In the genomic region with DNA sequence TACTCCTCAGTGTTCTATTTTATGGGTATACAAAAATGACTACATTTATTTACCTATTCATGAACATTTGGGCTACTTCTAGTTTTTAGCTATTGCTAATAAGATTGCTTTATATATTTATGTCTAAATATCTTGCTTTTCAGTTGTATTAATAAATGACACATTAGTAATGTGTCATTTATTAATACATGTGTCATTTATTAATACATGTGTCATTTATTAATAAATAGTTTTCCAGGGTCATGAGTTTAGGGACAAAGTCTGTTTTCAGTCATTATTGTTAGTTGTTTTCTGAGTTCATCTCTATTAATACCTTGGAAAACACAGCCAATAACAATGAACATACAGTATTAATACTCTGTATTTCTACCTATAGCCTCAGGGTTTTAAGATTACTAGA, we compare ENCODE assay signal across 35 cellular contexts.
DNase-seq lines count a peak whose midpoint lies in the region; ATAC-seq, FAIRE-seq and TF ChIP-seq lines count a peak whose summit lies in the region.
"Had no signal": no experiment of that assay in that cellular context is flagged by ENCODE, and none has a peak within 500 bp of the region (broad histone marks: within the 10 kb centered on the region; RNA-seq: fewer than 3 reads in every experiment).

No MANE protein-coding gene starts in this region.

- no peak overlapping the region for H2AFZ ChIP-seq in K562 (ENCODE audit: low read depth, low read length)

- H3K9ac ChIP-seq in K562 (ENCODE audit: insufficient read depth in 1 of 2, low read depth in 2 of 2, low read length in 2 of 2): no peak overlapping the region
- H3K9ac ChIP-seq in kidney (ENCODE audit: low read length in 2 of 2): no peak overlapping the region
- H3K9ac ChIP-seq: BLaER1; BLaER1 treated with 17β-estradiol and CSF1 and Interleukin-3, amounts not matched to agents 10 nM and 100 nM had no signal

- H4K20me1 ChIP-seq in K562 (replicated peaks; ENCODE audit: control insufficient read depth, insufficient read depth, low read length): no peaks in the 10 kb centered on the region
- H4K20me1 ChIP-seq: BLaER1; BLaER1 treated with 17β-estradiol and CSF1 and Interleukin-3, amounts not matched to agents 10 nM and 100 nM had no signal

- H3K4me1 ChIP-seq in K562 (replicated peaks in 1 of 2; ENCODE audit: control insufficient read depth in 2 of 2, insufficient read depth in 2 of 2, low read length in 2 of 2) (no peaks in the 10 kb centered on the region), kidney (ENCODE audit: control insufficient read depth in 1 of 2, insufficient read depth in 1 of 2, low read depth in 1 of 2, low read length in 2 of 2) (no peaks in the 10 kb centered on the region), pancreas (no peaks in the 10 kb centered on the region), sigmoid colon (no peaks in the 10 kb centered on the region)
- H3K4me1 ChIP-seq: A549; BE2C; BLaER1; BLaER1 treated with 17β-estradiol and CSF1 and Interleukin-3, amounts not matched to agents 10 nM and 100 nM; Caco-2 had no signal

- H3K79me2 ChIP-seq in K562 (ENCODE audit: control insufficient read depth, insufficient read depth, low read length): no peaks in the 10 kb centered on the region

- FAIRE-seq in K562 (lab: Jason Lieb, UNC): no peak
- FAIRE-seq in colon (lab: Jason Lieb, UNC): peak; percentile 36
- peak; percentile 15 for FAIRE-seq in kidney (lab: Jason Lieb, UNC)
- peak; percentile 82 for FAIRE-seq in pancreas (lab: Jason Lieb, UNC)
- FAIRE-seq: A204.1, A549, D721Med had no signal

- H3K9me3 ChIP-seq in K562 (replicated peaks; ENCODE audit: control insufficient read depth, insufficient read depth, low read depth, low read length) (no peaks in the 10 kb centered on the region), kidney (ENCODE audit: control insufficient read depth in 1 of 2, low read length in 2 of 2) (no peaks in the 10 kb centered on the region), pancreas (no peaks in the 10 kb centered on the region), sigmoid colon (no peaks in the 10 kb centered on the region)
- H3K9me3 ChIP-seq: A549; BE2C; BLaER1; BLaER1 treated with 17β-estradiol and CSF1 and Interleukin-3, amounts not matched to agents 10 nM and 100 nM; Caco-2 had no signal

- TF ChIP-seq CTCF in K562 (IDR thresholded peaks at IDR 0.05 in 2 of 3, conservative IDR thresholded peaks at IDR 0.05 in 1 of 3; ENCODE audit: insufficient read depth in 2 of 3, low read depth in 1 of 3, low read length in 3 of 3): no peak
- TF ChIP-seq CTCF in kidney (IDR thresholded peaks at IDR 0.05; ENCODE audit: borderline replicate concordance, extremely low read depth, insufficient read depth): no peak
- no peak for TF ChIP-seq CTCF in pancreas (IDR thresholded peaks at IDR 0.05)
- no peak for TF ChIP-seq CTCF in sigmoid colon (IDR thresholded peaks at IDR 0.05)

- H3K27ac ChIP-seq in K562 (ENCODE audit: extremely low read depth, low read depth, low read length) (no peak overlapping the region), kidney (ENCODE audit: low read depth in 2 of 2, low read length in 2 of 2) (no peak overlapping the region), pancreas (no peak overlapping the region), sigmoid colon (no peak overlapping the region)
- H3K27ac ChIP-seq: 22Rv1; A549; BLaER1; BLaER1 treated with 17β-estradiol and CSF1 and Interleukin-3, amounts not matched to agents 10 nM and 100 nM; C4-2B had no signal

- H3K36me3 ChIP-seq in K562 (ENCODE audit: control insufficient read depth, insufficient read depth, low read length) (no peaks in the 10 kb centered on the region), kidney (ENCODE audit: control insufficient read depth in 1 of 2, insufficient read depth in 2 of 2, low read length in 2 of 2) (no peaks in the 10 kb centered on the region), pancreas (no peaks in the 10 kb centered on the region), sigmoid colon (no peaks in the 10 kb centered on the region)
- H3K36me3 ChIP-seq: BE2C; BLaER1; BLaER1 treated with 17β-estradiol and CSF1 and Interleukin-3, amounts not matched to agents 10 nM and 100 nM had no signal

- H3K9me1 ChIP-seq in K562 (ENCODE audit: control insufficient read depth, insufficient read depth, low read length): no peaks in the 10 kb centered on the region

- TF ChIP-seq RAD21 in K562 (CRISPR knock-in tag; conservative IDR thresholded peaks at IDR 0.05 in 1 of 2, IDR thresholded peaks at IDR 0.05 in 1 of 2): no peak

- ATAC-seq in K562 (no peak), pancreas (no peak), GM21825 (IDR thresholded peaks at IDR 0.05; ENCODE audit: unreplicated experiment) (no peak), HG02938 (IDR thresholded peaks at IDR 0.05; ENCODE audit: unreplicated experiment) (no peak)
- ATAC-seq: A549; CD8-positive, alpha-beta T cell had no signal

- intact Hi-C loops in K562 (cut with micrococcal nuclease): no loop called here
- intact Hi-C loops in kidney (cut with DNase I): no loop called here
- intact Hi-C loops in pancreas (cut with DNase I): no loop called here
- intact Hi-C loops in sigmoid colon (cut with DNase I): no loop called here

- H3K4me3 ChIP-seq in K562 (no peak overlapping the region), kidney (ENCODE audit: low read length in 2 of 2) (no peak overlapping the region), pancreas (no peak overlapping the region), sigmoid colon (no peak overlapping the region)
- H3K4me3 ChIP-seq: A549; BLaER1; BLaER1 treated with 17β-estradiol and CSF1 and Interleukin-3, amounts not matched to agents 10 nM and 100 nM had no signal

- H3K27me3 ChIP-seq in K562 (ENCODE audit: control insufficient read depth in 2 of 2, insufficient read depth in 2 of 2, low read length in 2 of 2) (no peaks in the 10 kb centered on the region), pancreas (no peaks in the 10 kb centered on the region), sigmoid colon (no peaks in the 10 kb centered on the region)
- H3K27me3 ChIP-seq: BE2C; BLaER1; BLaER1 treated with 17β-estradiol and CSF1 and Interleukin-3, amounts not matched to agents 10 nM and 100 nM had no signal

- in situ Hi-C loops in K562 (cut with MboI): no loop called here

- no TSS peak for BruUV-seq in K562 (replicated peaks; lab: Mats Ljungman, UMichigan)

- POLR2A ChIA-PET in K562 (lab: Yijun Ruan, JAX): no interaction called here

- CTCF ChIA-PET in K562 (lab: Yijun Ruan, JAX; ENCODE audit: low intra/inter-chr PET ratio): no interaction called here

- H3K4me2 ChIP-seq in K562 (ENCODE audit: insufficient read depth, low read length): no peak overlapping the region
- H3K4me2 ChIP-seq: A549; BLaER1; BLaER1 treated with 17β-estradiol and CSF1 and Interleukin-3, amounts not matched to agents 10 nM and 100 nM had no signal

- no peak for TF ChIP-seq POLR2A in K562 (conservative IDR thresholded peaks at IDR 0.05)
- no peak for TF ChIP-seq POLR2A in sigmoid colon (IDR thresholded peaks at IDR 0.05)

- TF ChIP-seq EP300 in K562 (IDR thresholded peaks at IDR 0.05; ENCODE audit: low read length) (no peak), sigmoid colon (IDR thresholded peaks at IDR 0.05) (no peak)

- DNase-seq in K562 (ENCODE audit: extremely low read depth in 1 of 4, low spot score in 3 of 4): no peak
- no peak for DNase-seq in kidney
- DNase-seq in pancreas: no peak
- DNase-seq in islet precursor cell: no peak
- no peak for DNase-seq in sigmoid colon
- DNase-seq: 8988T; ACHN; AML-193; BE2C; C1 segment of cervical spinal cord; Caco-2; Calu3; CD4-positive, alpha-beta memory T cell; CD4-positive, alpha-beta T cell; CD4-positive, CD25-positive, alpha-beta regulatory T cell; CD8-positive, alpha-beta memory T cell; CD8-positive, alpha-beta T cell; COR-L47; DMS 273 treated with DMSO at 0.1 percent for 48 hours; DMS153; DMS53; DMS79; DMS79 treated with DMSO at 0.1 percent for 48 hours; DND-41; EL had no signal

TF ChIP-seq in K562, 482 proteins besides CTCF, POLR2A, EP300 and RAD21:
- TF ChIP-seq, protein P1, sequence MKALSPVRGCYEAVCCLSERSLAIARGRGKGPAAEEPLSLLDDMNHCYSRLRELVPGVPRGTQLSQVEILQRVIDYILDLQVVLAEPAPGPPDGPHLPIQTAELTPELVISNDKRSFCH (CRISPR knock-in tag; IDR thresholded peaks at IDR 0.05): no peak
- TF ChIP-seq, protein P1 (tag; IDR thresholded peaks at IDR 0.05): no peak
- TF ChIP-seq KLF1 (tag; IDR thresholded peaks at IDR 0.05) (no peak), NCOA1 (IDR thresholded peaks at IDR 0.05; ENCODE audit: low read depth) (no peak), DACH1 (IDR thresholded peaks at IDR 0.05; ENCODE audit: partially characterized antibody) (peak; percentile 92)
- TF ChIP-seq, protein P2, sequence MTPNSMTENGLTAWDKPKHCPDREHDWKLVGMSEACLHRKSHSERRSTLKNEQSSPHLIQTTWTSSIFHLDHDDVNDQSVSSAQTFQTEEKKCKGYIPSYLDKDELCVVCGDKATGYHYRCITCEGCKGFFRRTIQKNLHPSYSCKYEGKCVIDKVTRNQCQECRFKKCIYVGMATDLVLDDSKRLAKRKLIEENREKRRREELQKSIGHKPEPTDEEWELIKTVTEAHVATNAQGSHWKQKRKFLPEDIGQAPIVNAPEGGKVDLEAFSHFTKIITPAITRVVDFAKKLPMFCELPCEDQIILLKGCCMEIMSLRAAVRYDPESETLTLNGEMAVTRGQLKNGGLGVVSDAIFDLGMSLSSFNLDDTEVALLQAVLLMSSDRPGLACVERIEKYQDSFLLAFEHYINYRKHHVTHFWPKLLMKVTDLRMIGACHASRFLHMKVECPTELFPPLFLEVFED (CRISPR knock-in tag; conservative IDR thresholded peaks at IDR 0.05): no peak
